ENCODE assay signal across 32 cellular contexts in genomic region chr2:54649633-54650032, GRCh38.
"Had no signal": no experiment of that assay in that cellular context is flagged by ENCODE, and none has a peak within 500 bp of the region (broad histone marks: within the 10 kb centered on the region; RNA-seq: fewer than 3 reads in every experiment).

No MANE protein-coding gene starts in this region.

- H3K27ac ChIP-seq: body of pancreas, cardiac muscle cell, colonic mucosa, ovary, prostate gland, sigmoid colon, stomach, thyroid gland, vagina had no signal

- H3K9me3 Mint-ChIP-seq: activated B cell treated with CpG ODN at 0.5 μM for 24 hours; activated T-helper 2 cell treated with anti-CD3 and anti-CD28 coated beads, Interferon-gamma antibody, Interleukin-2, Interleukin-4, amounts not matched to agents 10 μg/mL and 5 μg/mL and 100 μg/mL, durations not matched to agents 14 hours and 24 hours and 36 hours; naive thymus-derived CD4-positive, alpha-beta T cell; stimulated activated memory B cell treated with anti-CD40 and anti-IgM and Interleukin-4, amounts not matched to agents 10 μg/mL and 1 μg/mL and 100 μg/mL, for 72 hours had no signal

- H3K27me3 Mint-ChIP-seq: activated B cell treated with CpG ODN at 0.5 μM for 24 hours; activated CD4-positive, alpha-beta T cell treated with anti-CD3 and anti-CD28 coated beads for 36 hours; activated CD8-positive, alpha-beta memory T cell treated with anti-CD3 and anti-CD28 coated beads, Interleukin-2, amount 10 ng/mL, durations not matched to agents 7 days and 5 days; activated naive CD8-positive, alpha-beta T cell; naive thymus-derived CD4-positive, alpha-beta T cell; stimulated activated memory B cell treated with anti-CD40 and anti-IgM and Interleukin-4, amounts not matched to agents 10 μg/mL and 1 μg/mL and 100 μg/mL, for 72 hours had no signal

- DNase-seq: activated B cell treated with CpG ODN at 0.5 μM for 24 hours; activated CD4-positive, alpha-beta T cell treated with anti-CD3 and anti-CD28 coated beads for 36 hours; activated CD8-positive, alpha-beta memory T cell treated with anti-CD3 and anti-CD28 coated beads, Interleukin-2, amount 10 ng/mL, durations not matched to agents 7 days and 5 days; activated CD8-positive, alpha-beta T cell treated with anti-CD3 and anti-CD28 coated beads, Interleukin-2, amount 10 ng/mL, durations not matched to agents 7 days and 5 days; activated T-cell treated with anti-CD3 and anti-CD28 coated beads, Interleukin-2, amount 50 U/mL, for 48 hours; aorta; body of pancreas; cerebellar nuclear complex; colonic mucosa; dorsolateral prefrontal cortex; effector memory CD4-positive, alpha-beta T cell; foreskin fibroblast; head of caudate nucleus; hippocampal formation; left cardiac atrium; midbrain; naive thymus-derived CD4-positive, alpha-beta T cell; ovary; retina; sigmoid colon; small intestine; stimulated activated CD4-positive, alpha-beta T cell treated with anti-CD3 and anti-CD28 coated beads, Interleukin-4, amount 100 ng/mL, for 24 hours; stomach; thyroid gland; upper lobe of left lung had no signal

- H3K4me3 ChIP-seq: adrenal gland, body of pancreas, cardiac muscle cell, colonic mucosa, dorsolateral prefrontal cortex, ovary, prostate gland, sigmoid colon, stomach, thyroid gland, upper lobe of left lung, vagina had no signal

- H3K4me1 ChIP-seq: body of pancreas, colonic mucosa, prostate gland, thyroid gland, upper lobe of left lung, vagina had no signal

- H3K4me1 Mint-ChIP-seq: activated B cell treated with CpG ODN at 0.5 μM for 24 hours; stimulated activated memory B cell treated with anti-CD40 and anti-IgM and Interleukin-4, amounts not matched to agents 10 μg/mL and 1 μg/mL and 100 μg/mL, for 72 hours had no signal

- H3K4me3 Mint-ChIP-seq: activated B cell treated with CpG ODN at 0.5 μM for 24 hours; activated CD4-positive, alpha-beta T cell treated with anti-CD3 and anti-CD28 coated beads for 36 hours; activated CD8-positive, alpha-beta memory T cell treated with anti-CD3 and anti-CD28 coated beads, Interleukin-2, amount 10 ng/mL, durations not matched to agents 7 days and 5 days; activated CD8-positive, alpha-beta T cell treated with anti-CD3 and anti-CD28 coated beads, Interleukin-2, amount 10 ng/mL, durations not matched to agents 7 days and 5 days; activated naive CD8-positive, alpha-beta T cell; naive thymus-derived CD4-positive, alpha-beta T cell; stimulated activated memory B cell treated with anti-CD40 and anti-IgM and Interleukin-4, amounts not matched to agents 10 μg/mL and 1 μg/mL and 100 μg/mL, for 72 hours had no signal

- H3K36me3 ChIP-seq: ovary had no signal

- H3K9me3 ChIP-seq: adrenal gland, body of pancreas, colonic mucosa, ovary, prostate gland, sigmoid colon, stomach, thyroid gland, upper lobe of left lung, vagina had no signal

- H3K27me3 ChIP-seq: adrenal gland, body of pancreas, cardiac muscle cell, colonic mucosa, dorsolateral prefrontal cortex, ovary, sigmoid colon, stomach, thyroid gland, upper lobe of left lung, vagina had no signal

- H3K27ac Mint-ChIP-seq: activated B cell treated with CpG ODN at 0.5 μM for 24 hours; activated CD4-positive, alpha-beta T cell treated with anti-CD3 and anti-CD28 coated beads for 36 hours; activated CD8-positive, alpha-beta memory T cell treated with anti-CD3 and anti-CD28 coated beads, Interleukin-2, amount 10 ng/mL, durations not matched to agents 7 days and 5 days; activated naive CD8-positive, alpha-beta T cell; activated T-helper 2 cell treated with anti-CD3 and anti-CD28 coated beads, Interferon-gamma antibody, Interleukin-2, Interleukin-4, amounts not matched to agents 10 μg/mL and 5 μg/mL and 100 μg/mL, durations not matched to agents 14 hours and 24 hours and 36 hours had no signal
